ENCODE assay signal across 1 cellular context in the genomic region with DNA sequence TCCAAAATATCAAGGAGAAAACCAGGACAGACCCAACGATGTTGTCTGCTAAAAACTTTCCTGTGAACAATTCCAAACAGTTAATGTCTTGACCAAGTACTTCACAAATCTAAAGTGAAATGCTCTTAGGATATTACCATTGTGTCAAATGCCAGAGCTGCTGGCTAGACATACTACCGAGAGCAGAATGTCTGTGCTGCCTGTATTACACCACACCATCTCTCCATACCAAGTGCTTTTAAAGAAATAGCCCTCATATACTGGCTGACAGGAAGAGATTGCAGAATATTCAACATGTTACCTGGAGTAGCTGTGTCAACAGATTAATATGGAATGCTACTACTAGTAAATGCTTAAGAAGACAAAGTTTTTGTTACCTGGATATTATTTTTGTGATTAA.
TF ChIP-seq lines count a peak whose summit lies in the region.

No MANE protein-coding gene starts in this region.

TF ChIP-seq in HepG2, 621 proteins besides CTCF, POLR2A, EP300 and RAD21:
- TF ChIP-seq ZNF691 (CRISPR knock-in tag; IDR thresholded peaks at IDR 0.05; ENCODE audit: borderline replicate concordance, low read depth) (no peak), CENPX (CRISPR knock-in tag; IDR thresholded peaks at IDR 0.05) (no peak), CBFB (CRISPR knock-in tag; IDR thresholded peaks at IDR 0.05) (no peak), PCBP1 (IDR thresholded peaks at IDR 0.05; ENCODE audit: borderline replicate concordance, low read depth, low read length) (no peak), KMT2A (CRISPR knock-in tag; IDR thresholded peaks at IDR 0.05) (no peak), ZSCAN21 (CRISPR knock-in tag; IDR thresholded peaks at IDR 0.05; ENCODE audit: borderline replicate concordance) (no peak), PRDM10 (CRISPR knock-in tag; IDR thresholded peaks at IDR 0.05; ENCODE audit: low read depth) (no peak), ZNF12 (CRISPR knock-in tag; IDR thresholded peaks at IDR 0.05) (no peak), ZNF367 (CRISPR knock-in tag; IDR thresholded peaks at IDR 0.05; ENCODE audit: borderline replicate concordance) (no peak), EHMT2 (IDR thresholded peaks at IDR 0.05; ENCODE audit: borderline replicate concordance, low read depth, low read length) (no peak), ZHX1 (CRISPR knock-in tag; IDR thresholded peaks at IDR 0.05; ENCODE audit: low read depth) (no peak), ZFP62 (CRISPR knock-in tag; IDR thresholded peaks at IDR 0.05) (no peak), ZNF790 (CRISPR knock-in tag; IDR thresholded peaks at IDR 0.05; ENCODE audit: borderline replicate concordance) (no peak), ZNF652 (CRISPR knock-in tag; IDR thresholded peaks at IDR 0.05; ENCODE audit: borderline replicate concordance, low read depth) (no peak)
- TF ChIP-seq, protein P1, sequence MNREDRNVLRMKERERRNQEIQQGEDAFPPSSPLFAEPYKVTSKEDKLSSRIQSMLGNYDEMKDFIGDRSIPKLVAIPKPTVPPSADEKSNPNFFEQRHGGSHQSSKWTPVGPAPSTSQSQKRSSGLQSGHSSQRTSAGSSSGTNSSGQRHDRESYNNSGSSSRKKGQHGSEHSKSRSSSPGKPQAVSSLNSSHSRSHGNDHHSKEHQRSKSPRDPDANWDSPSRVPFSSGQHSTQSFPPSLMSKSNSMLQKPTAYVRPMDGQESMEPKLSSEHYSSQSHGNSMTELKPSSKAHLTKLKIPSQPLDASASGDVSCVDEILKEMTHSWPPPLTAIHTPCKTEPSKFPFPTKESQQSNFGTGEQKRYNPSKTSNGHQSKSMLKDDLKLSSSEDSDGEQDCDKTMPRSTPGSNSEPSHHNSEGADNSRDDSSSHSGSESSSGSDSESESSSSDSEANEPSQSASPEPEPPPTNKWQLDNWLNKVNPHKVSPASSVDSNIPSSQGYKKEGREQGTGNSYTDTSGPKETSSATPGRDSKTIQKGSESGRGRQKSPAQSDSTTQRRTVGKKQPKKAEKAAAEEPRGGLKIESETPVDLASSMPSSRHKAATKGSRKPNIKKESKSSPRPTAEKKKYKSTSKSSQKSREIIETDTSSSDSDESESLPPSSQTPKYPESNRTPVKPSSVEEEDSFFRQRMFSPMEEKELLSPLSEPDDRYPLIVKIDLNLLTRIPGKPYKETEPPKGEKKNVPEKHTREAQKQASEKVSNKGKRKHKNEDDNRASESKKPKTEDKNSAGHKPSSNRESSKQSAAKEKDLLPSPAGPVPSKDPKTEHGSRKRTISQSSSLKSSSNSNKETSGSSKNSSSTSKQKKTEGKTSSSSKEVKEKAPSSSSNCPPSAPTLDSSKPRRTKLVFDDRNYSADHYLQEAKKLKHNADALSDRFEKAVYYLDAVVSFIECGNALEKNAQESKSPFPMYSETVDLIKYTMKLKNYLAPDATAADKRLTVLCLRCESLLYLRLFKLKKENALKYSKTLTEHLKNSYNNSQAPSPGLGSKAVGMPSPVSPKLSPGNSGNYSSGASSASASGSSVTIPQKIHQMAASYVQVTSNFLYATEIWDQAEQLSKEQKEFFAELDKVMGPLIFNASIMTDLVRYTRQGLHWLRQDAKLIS (CRISPR knock-in tag; IDR thresholded peaks at IDR 0.05): no peak
